22 cellular contexts compared by ENCODE assay signal in genomic region chr4:67286724-67287123, GRCh38.
"Had no signal": no experiment of that assay in that cellular context is flagged by ENCODE, and none has a peak within 500 bp of the region (broad histone marks: within the 10 kb centered on the region; RNA-seq: fewer than 3 reads in every experiment).

No MANE protein-coding gene starts in this region.

- DNase-seq: stimulated activated CD4-positive, alpha-beta T cell treated with anti-CD3 and anti-CD28 coated beads, Interleukin-2, amount 100 ng/mL, for 24 hours; stimulated activated CD4-positive, alpha-beta T cell treated with anti-CD3 and anti-CD28 coated beads, Interleukin-2, amount 100 ng/mL, for 48 hours; stimulated activated CD4-positive, alpha-beta T cell treated with anti-CD3 and anti-CD28 coated beads, Interleukin-4, amount 100 ng/mL, for 1 hour; stimulated activated CD4-positive, alpha-beta T cell treated with anti-CD3 and anti-CD28 coated beads, Interleukin-4, amount 100 ng/mL, for 24 hours; stimulated activated CD4-positive, alpha-beta T cell treated with anti-CD3 and anti-CD28 coated beads, Interleukin-4, amount 100 ng/mL, for 4 hours; stimulated activated CD8-positive, alpha-beta memory T cell treated with anti-CD3 and anti-CD28 coated beads, Interleukin-4, amount 100 ng/mL, for 48 hours; stimulated activated naive B cell treated with anti-CD40 and anti-IgM and Interleukin-4, amounts not matched to agents 10 μg/mL and 1 μg/mL and 100 μg/mL, for 72 hours; stimulated activated naive CD4-positive, alpha-beta T cell; stimulated activated naive CD4-positive, alpha-beta T cell treated with Interleukin-2 at 50 U/mL for 16 hours; stomach; substantia nigra; testis; thyroid gland; tibial artery; transverse colon; trophoblast cell; upper lobe of right lung; uterus had no signal

- H3K4me3 Mint-ChIP-seq: stimulated activated effector memory CD8-positive, alpha-beta T cell treated with anti-CD3 and anti-CD28 coated beads, Interleukin-12 subunit alpha, Interleukin-12 subunit beta, amount 100 ng/mL, for 72 hours; stimulated activated memory B cell treated with anti-CD40 and anti-IgM and Interleukin-4, amounts not matched to agents 10 μg/mL and 1 μg/mL and 100 μg/mL, for 72 hours; stimulated activated naive B cell treated with anti-CD40 and anti-IgM and Interleukin-4, amounts not matched to agents 10 μg/mL and 1 μg/mL and 100 μg/mL, for 72 hours; stimulated activated naive CD8-positive, alpha-beta T cell treated with anti-CD3 and anti-CD28 coated beads, Interleukin-15, Interleukin-2, amounts not matched to agents 100 ng/mL and 50 ng/mL, for 24 hours; type B pancreatic cell had no signal

- H3K27ac Mint-ChIP-seq: stimulated activated effector memory CD8-positive, alpha-beta T cell treated with anti-CD3 and anti-CD28 coated beads, Interleukin-12 subunit alpha, Interleukin-12 subunit beta, amount 100 ng/mL, for 72 hours; stimulated activated memory B cell treated with anti-CD40 and anti-IgM and Interleukin-4, amounts not matched to agents 10 μg/mL and 1 μg/mL and 100 μg/mL, for 72 hours; stimulated activated naive B cell treated with anti-CD40 and anti-IgM and Interleukin-4, amounts not matched to agents 10 μg/mL and 1 μg/mL and 100 μg/mL, for 72 hours; stimulated activated naive CD8-positive, alpha-beta T cell treated with anti-CD3 and anti-CD28 coated beads, Interleukin-15, Interleukin-2, amounts not matched to agents 100 ng/mL and 50 ng/mL, for 24 hours; type B pancreatic cell had no signal

- H3K9me3 Mint-ChIP-seq: stimulated activated effector memory CD8-positive, alpha-beta T cell treated with anti-CD3 and anti-CD28 coated beads, Interleukin-12 subunit alpha, Interleukin-12 subunit beta, amount 100 ng/mL, for 72 hours; stimulated activated memory B cell treated with anti-CD40 and anti-IgM and Interleukin-4, amounts not matched to agents 10 μg/mL and 1 μg/mL and 100 μg/mL, for 72 hours; stimulated activated naive B cell treated with anti-CD40 and anti-IgM and Interleukin-4, amounts not matched to agents 10 μg/mL and 1 μg/mL and 100 μg/mL, for 72 hours had no signal

- H3K27me3 Mint-ChIP-seq: stimulated activated memory B cell treated with anti-CD40 and anti-IgM and Interleukin-4, amounts not matched to agents 10 μg/mL and 1 μg/mL and 100 μg/mL, for 72 hours; stimulated activated naive B cell treated with anti-CD40 and anti-IgM and Interleukin-4, amounts not matched to agents 10 μg/mL and 1 μg/mL and 100 μg/mL, for 72 hours; stimulated activated naive CD8-positive, alpha-beta T cell treated with anti-CD3 and anti-CD28 coated beads, Interleukin-15, Interleukin-2, amounts not matched to agents 100 ng/mL and 50 ng/mL, for 24 hours; type B pancreatic cell had no signal

- ATAC-seq: stimulated activated effector memory CD8-positive, alpha-beta T cell treated with anti-CD3 and anti-CD28 coated beads, Interleukin-12 subunit alpha, Interleukin-12 subunit beta, amount 100 ng/mL, for 72 hours; stimulated activated memory B cell treated with anti-CD40 and anti-IgM and Interleukin-4, amounts not matched to agents 10 μg/mL and 1 μg/mL and 100 μg/mL, for 72 hours; stimulated activated naive B cell treated with anti-CD40 and anti-IgM and Interleukin-4, amounts not matched to agents 10 μg/mL and 1 μg/mL and 100 μg/mL, for 72 hours; upper lobe of right lung had no signal

- H3K36me3 Mint-ChIP-seq: stimulated activated effector memory CD8-positive, alpha-beta T cell treated with anti-CD3 and anti-CD28 coated beads, Interleukin-12 subunit alpha, Interleukin-12 subunit beta, amount 100 ng/mL, for 72 hours; stimulated activated memory B cell treated with anti-CD40 and anti-IgM and Interleukin-4, amounts not matched to agents 10 μg/mL and 1 μg/mL and 100 μg/mL, for 72 hours; stimulated activated naive B cell treated with anti-CD40 and anti-IgM and Interleukin-4, amounts not matched to agents 10 μg/mL and 1 μg/mL and 100 μg/mL, for 72 hours; type B pancreatic cell had no signal

- H3K4me1 Mint-ChIP-seq: stimulated activated effector memory CD8-positive, alpha-beta T cell treated with anti-CD3 and anti-CD28 coated beads, Interleukin-12 subunit alpha, Interleukin-12 subunit beta, amount 100 ng/mL, for 72 hours; stimulated activated memory B cell treated with anti-CD40 and anti-IgM and Interleukin-4, amounts not matched to agents 10 μg/mL and 1 μg/mL and 100 μg/mL, for 72 hours; stimulated activated naive B cell treated with anti-CD40 and anti-IgM and Interleukin-4, amounts not matched to agents 10 μg/mL and 1 μg/mL and 100 μg/mL, for 72 hours had no signal
